Comparison of ENCODE assay signal across 13 cellular contexts in the genomic region with DNA sequence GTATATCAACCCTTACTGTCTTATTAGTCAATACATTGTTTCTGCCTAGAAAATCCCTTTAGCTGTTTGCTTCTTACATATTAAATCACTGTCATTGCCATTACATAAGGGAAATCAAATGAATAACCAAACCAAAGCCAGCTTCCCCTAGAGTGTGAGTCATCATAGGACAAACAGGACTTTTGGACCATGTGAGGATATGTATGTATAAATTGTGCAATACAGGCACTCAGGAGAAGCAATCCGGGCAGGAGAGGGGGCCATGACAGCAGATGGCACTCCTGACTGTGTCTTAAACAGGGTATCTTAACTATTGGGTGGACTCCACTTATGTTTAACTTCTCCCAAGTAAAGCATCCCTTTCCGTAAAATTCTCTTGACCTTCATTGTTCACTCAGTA.
A peak's percentile ranks its signal among the peaks of the same experiment; 100 is the strongest.
DNase-seq lines count a peak whose midpoint lies in the region; ATAC-seq and TF ChIP-seq lines count a peak whose summit lies in the region.
"Had no signal": no experiment of that assay in that cellular context is flagged by ENCODE, and none has a peak within 500 bp of the region (broad histone marks: within the 10 kb centered on the region; RNA-seq: fewer than 3 reads in every experiment).

No MANE protein-coding gene starts in this region.

- H3K4me1 Mint-ChIP-seq in activated CD4-positive, alpha-beta T cell treated with anti-CD3 and anti-CD28 coated beads, Interleukin-2, amount 10 ng/mL, durations not matched to agents 24 days and 14 days = no peaks in the 10 kb centered on the region

- DNase-seq in SIG-M5 treated with dmso at 0.1 percent for 504 hours (lab: John Stamatoyannopoulos, UW; ENCODE audit: unreplicated experiment) = peak; percentile 0
- no peak for DNase-seq in SIG-M5 (lab: John Stamatoyannopoulos, UW)
- peak; percentile 30 for DNase-seq in amniotic epithelial cell (ENCODE audit: low read depth)
- DNase-seq in hepatic stellate cell (ENCODE audit: low spot score) = peak; percentile 25
- no peak for DNase-seq in activated T-cell treated with anti-CD3 and anti-CD28 coated beads, Interleukin-2, amount 50 U/mL, for 1 hour
- no peak for DNase-seq in foreskin keratinocyte
- DNase-seq in NOMO-1 treated with DMSO at 0.1 percent for 48 hours (lab: John Stamatoyannopoulos, UW; ENCODE audit: unreplicated experiment) = no peak
- no peak for DNase-seq in activated CD4-positive, alpha-beta T cell treated with anti-CD3 and anti-CD28 coated beads, Interleukin-2, amount 10 ng/mL, durations not matched to agents 24 days and 14 days
- DNase-seq: activated T-cell treated with anti-CD3 and anti-CD28 coated beads for 4 hours; effector CD8-positive, alpha-beta T cell; GOT3; upper lobe of left lung had no signal

- no peaks in the 10 kb centered on the region for H3K27me3 ChIP-seq in foreskin keratinocyte
- H3K27me3 ChIP-seq: upper lobe of left lung had no signal

- intact Hi-C loops in activated CD4-positive, alpha-beta T cell treated with anti-CD3 and anti-CD28 coated beads, Interleukin-2, amount 10 ng/mL, durations not matched to agents 24 days and 14 days (cut with micrococcal nuclease) = no loop called here

- no peak overlapping the region for H3K27ac ChIP-seq in foreskin keratinocyte
- H3K27ac ChIP-seq: SK-N-MC, upper lobe of left lung had no signal

- no peak for TF ChIP-seq CTCF in foreskin keratinocyte (conservative IDR thresholded peaks at IDR 0.05)

- no peak for ATAC-seq in foreskin keratinocyte

- H3K4me3 Mint-ChIP-seq in activated CD4-positive, alpha-beta T cell treated with anti-CD3 and anti-CD28 coated beads, Interleukin-2, amount 10 ng/mL, durations not matched to agents 24 days and 14 days = no peak overlapping the region

- H3K27ac Mint-ChIP-seq in activated CD4-positive, alpha-beta T cell treated with anti-CD3 and anti-CD28 coated beads, Interleukin-2, amount 10 ng/mL, durations not matched to agents 24 days and 14 days = no peak overlapping the region

- no peaks in the 10 kb centered on the region for H3K27me3 Mint-ChIP-seq in activated CD4-positive, alpha-beta T cell treated with anti-CD3 and anti-CD28 coated beads, Interleukin-2, amount 10 ng/mL, durations not matched to agents 24 days and 14 days

- H3K9me3 Mint-ChIP-seq in activated CD4-positive, alpha-beta T cell treated with anti-CD3 and anti-CD28 coated beads, Interleukin-2, amount 10 ng/mL, durations not matched to agents 24 days and 14 days = no peaks in the 10 kb centered on the region

- H3K36me3 Mint-ChIP-seq in activated CD4-positive, alpha-beta T cell treated with anti-CD3 and anti-CD28 coated beads, Interleukin-2, amount 10 ng/mL, durations not matched to agents 24 days and 14 days (ENCODE audit: low read depth) = no peaks in the 10 kb centered on the region

- no peaks in the 10 kb centered on the region for H3K4me1 ChIP-seq in foreskin keratinocyte
- H3K4me1 ChIP-seq: upper lobe of left lung had no signal

Comparison
In these comparisons a context has a peak if more than half of its experiments do, and no peak if none do; other contexts are left out.
1. DNase-seq: peak in SIG-M5 treated with dmso at 0.1 percent for 504 hours (single experiment), amniotic epithelial cell (single experiment) and hepatic stellate cell (single experiment); none in SIG-M5 (single experiment), activated T-cell treated with anti-CD3 and anti-CD28 coated beads, Interleukin-2, amount 50 U/mL, for 1 hour (single experiment), foreskin keratinocyte (0 of 2), NOMO-1 treated with DMSO at 0.1 percent for 48 hours (single experiment) and activated CD4-positive, alpha-beta T cell treated with anti-CD3 and anti-CD28 coated beads, Interleukin-2, amount 10 ng/mL, durations not matched to agents 24 days and 14 days (single experiment).